Comparison of ENCODE assay signal across 11 cellular contexts in genomic region chr20:34045294-34045693, GRCh38. TPM values are rescaled to one million over a fixed set of nuclear protein-coding genes. Genes with fewer than 3 reads are reported as not detected.
DNase-seq lines count a peak whose midpoint lies in the region; ATAC-seq and TF ChIP-seq lines count a peak whose summit lies in the region.
"Had no signal": no experiment of that assay in that cellular context is flagged by ENCODE, and none has a peak within 500 bp of the region (broad histone marks: within the 10 kb centered on the region; RNA-seq: fewer than 3 reads in every experiment).

No MANE protein-coding gene starts in this region.

- POLR2A ChIA-PET in naive thymus-derived CD4-positive, alpha-beta T cell (lab: Charles Lee), result no interaction called here
- POLR2A ChIA-PET in T-cell (lab: Charles Lee), result interaction anchor here in 1 of 2 donors (0.6 kb wide), 1 partner anchor 1726 kb away, joined by 5 read pairs; no protein-coding TSS in a partner anchor

- peak overlapping the region in 5 of 9 donors; percentile 6 to 83 (median 48) for H3K27ac Mint-ChIP-seq in naive thymus-derived CD4-positive, alpha-beta T cell
- H3K27ac Mint-ChIP-seq in T-cell, result peak overlapping the region in 1 of 2 donors; percentile 23

- H3K27ac ChIP-seq in naive thymus-derived CD4-positive, alpha-beta T cell (ENCODE audit: low read depth, low read length), result no peak overlapping the region

- H3K9me3 ChIP-seq in naive thymus-derived CD4-positive, alpha-beta T cell (ENCODE audit: control insufficient read depth in 2 of 3, low read length in 3 of 3), result no peaks in the 10 kb centered on the region

- H3K36me3 ChIP-seq in naive thymus-derived CD4-positive, alpha-beta T cell (ENCODE audit: control insufficient read depth in 2 of 3, insufficient read depth in 3 of 3, low read length in 3 of 3), result no peaks in the 10 kb centered on the region

- DNase-seq in CD1c-positive myeloid dendritic cell (ENCODE audit: extremely low spot score) (peak; percentile 49), NCI-H146 (lab: John Stamatoyannopoulos, UW) (peak; percentile 69), fibroblast of mammary gland (ENCODE audit: low read depth) (peak; percentile 42), ACHN (no peak), T-cell (no peak)
- DNase-seq in naive thymus-derived CD4-positive, alpha-beta T cell, result no peak
- no peak for DNase-seq in activated CD4-positive, CD25-positive, alpha-beta regulatory T cell (lab: John Stamatoyannopoulos, UW)
- DNase-seq: activated gamma-delta T cell treated with Interleukin-2 at 50 U/mL for 16 hours, MV-4-11 had no signal

- H3K4me3 ChIP-seq in fibroblast of mammary gland (ENCODE audit: control insufficient read depth, low read depth, low read length), result no peak overlapping the region
- H3K4me3 ChIP-seq in naive thymus-derived CD4-positive, alpha-beta T cell (ENCODE audit: low read length), result no peak overlapping the region

- H3K4me1 ChIP-seq in naive thymus-derived CD4-positive, alpha-beta T cell (ENCODE audit: control insufficient read depth in 2 of 2, insufficient read depth in 2 of 2, low read length in 2 of 2), result peaks cover 0 to 30% of the 10 kb centered on the region in 2 donors

- intact Hi-C loops in naive thymus-derived CD4-positive, alpha-beta T cell (cut with micrococcal nuclease), result no loop called here

- H3K36me3 Mint-ChIP-seq in naive thymus-derived CD4-positive, alpha-beta T cell, result peaks cover 0 to 20% (median 5%) of the 10 kb centered on the region in 5 donors
- peaks cover 10% of the 10 kb centered on the region for H3K36me3 Mint-ChIP-seq in T-cell

- in situ Hi-C loops in ACHN (cut with HindIII; ENCODE audit: low pct_ligation_motif_present, low pct_unique_long_range_greater_than_20kb, low sequenced_read_pairs), result no loop called here

- TF ChIP-seq CTCF in fibroblast of mammary gland (conservative IDR thresholded peaks at IDR 0.05; ENCODE audit: control insufficient read depth, insufficient read depth, low read depth, low read length), result no peak

- H3K4me3 Mint-ChIP-seq in naive thymus-derived CD4-positive, alpha-beta T cell, result peak overlapping the region in 2 of 10 donors; percentile 4 to 28
- H3K4me3 Mint-ChIP-seq in T-cell, result no peak overlapping the region
- H3K4me3 Mint-ChIP-seq: CD14-positive monocyte had no signal

- peaks cover 39 to 98% (median 93%) of the 10 kb centered on the region in 7 donors for H3K4me1 Mint-ChIP-seq in naive thymus-derived CD4-positive, alpha-beta T cell
- H3K4me1 Mint-ChIP-seq in T-cell, result peaks cover 88 to 94% (median 94%) of the 10 kb centered on the region in 3 donors

- no peaks in the 10 kb centered on the region for H3K27me3 ChIP-seq in naive thymus-derived CD4-positive, alpha-beta T cell (ENCODE audit: control insufficient read depth in 2 of 2, insufficient read depth in 2 of 2, low read length in 2 of 2)

- no peaks in the 10 kb centered on the region for H3K9me3 Mint-ChIP-seq in naive thymus-derived CD4-positive, alpha-beta T cell
- H3K9me3 Mint-ChIP-seq in T-cell, result no peaks in the 10 kb centered on the region
- H3K9me3 Mint-ChIP-seq: CD14-positive monocyte had no signal

- no peaks in the 10 kb centered on the region for H3K27me3 Mint-ChIP-seq in naive thymus-derived CD4-positive, alpha-beta T cell
- H3K27me3 Mint-ChIP-seq in T-cell, result no peaks in the 10 kb centered on the region

- CTCF ChIA-PET in naive thymus-derived CD4-positive, alpha-beta T cell (lab: Charles Lee), result no interaction called here
- CTCF ChIA-PET in T-cell (lab: Charles Lee), result interaction anchor here in 1 of 2 donors (0.5 kb wide), 1 partner anchor 130 kb away, joined by 3 read pairs; no protein-coding TSS in a partner anchor

- ATAC-seq in naive thymus-derived CD4-positive, alpha-beta T cell, result no peak
- ATAC-seq in GM21447 (IDR thresholded peaks at IDR 0.05; ENCODE audit: unreplicated experiment), result no peak
- ATAC-seq in T-cell (replicated peaks in 1 of 4), result no peak

RNA-seq across cellular contexts. Expression of gene RALY, which starts 51.6 kb away (rescaled TPM):
- total RNA-seq in naive thymus-derived CD4-positive, alpha-beta T cell, result 100 to 1,000 TPM in 4 of 5 experiments, 10 to 100 TPM in 1; 99.0 to 167 (median 111) TPM
- polyA plus RNA-seq in naive thymus-derived CD4-positive, alpha-beta T cell, result 100 to 1,000 TPM; 169 to 202 TPM
- total RNA-seq in T-cell, result 100 to 1,000 TPM; 110 to 126 (median 125) TPM

Comparison
In these comparisons a context has a peak if more than half of its experiments do, and no peak if none do; other contexts are left out.
1. DNase-seq: peak in CD1c-positive myeloid dendritic cell (single experiment), NCI-H146 (single experiment) and fibroblast of mammary gland (single experiment); none in naive thymus-derived CD4-positive, alpha-beta T cell (0 of 9), ACHN (single experiment), T-cell (0 of 34) and activated CD4-positive, CD25-positive, alpha-beta regulatory T cell (0 of 4).